8 cellular contexts compared by ENCODE assay signal in genomic region chrX:101550362-101550761, GRCh38. TPM values are rescaled to one million over a fixed set of nuclear protein-coding genes. Genes with fewer than 3 reads are reported as not detected.
DNase-seq lines count a peak whose midpoint lies in the region; TF ChIP-seq lines count a peak whose summit lies in the region.

Gene ARMCX1 (plus strand): TSS chrX:101550547. CDS start chrX:101552931, 2,384 bp downstream.

- TF ChIP-seq CTCF in brain (conservative IDR thresholded peaks at IDR 0.05) (no peak), hepatocyte (IDR thresholded peaks at IDR 0.05; ENCODE audit: poor library complexity) (no peak)

- H3K9me3 ChIP-seq in hepatocyte (ENCODE audit: low read depth), result no peaks in the 10 kb centered on the region
- no peaks in the 10 kb centered on the region for H3K9me3 ChIP-seq in trophoblast cell (ENCODE audit: insufficient read depth, low read depth, low read length)

- H3K27me3 ChIP-seq in hepatocyte, result no peaks in the 10 kb centered on the region
- no peaks in the 10 kb centered on the region for H3K27me3 ChIP-seq in trophoblast cell (ENCODE audit: insufficient read depth, low read length)

- no peaks in the 10 kb centered on the region for H3K79me2 ChIP-seq in hepatocyte
- peaks cover 5% of the 10 kb centered on the region for H3K79me2 ChIP-seq in trophoblast cell (ENCODE audit: control insufficient read depth, insufficient read depth, low read length, poor library complexity)

- H3K27ac ChIP-seq in hepatocyte (peak within 1 kb of the TSS; percentile 96), trophoblast cell (ENCODE audit: low read depth, low read length) (peak within 1 kb of the TSS; percentile 54)

- peak within 1 kb of the TSS; percentile 91 for H2BK5ac ChIP-seq in trophoblast cell (ENCODE audit: low read depth, low read length, poor library complexity)

- H3K36me3 Mint-ChIP-seq in brain, result peaks cover 23% of the 10 kb centered on the region

- peaks cover 0 to 9% (median 0%) of the 10 kb centered on the region in 5 experiments for H3K9me3 Mint-ChIP-seq in brain

- no peaks in the 10 kb centered on the region for H4K20me1 ChIP-seq in hepatocyte (ENCODE audit: insufficient read depth, poor library complexity, severe bottlenecking)

- peak within 1 kb of the TSS; percentile 88 to 97 (median 94) for H3K27ac Mint-ChIP-seq in brain

- H3K18ac ChIP-seq in trophoblast cell (ENCODE audit: low read length), result peak within 1 kb of the TSS; percentile 92

- peaks cover 8% of the 10 kb centered on the region for H3K79me1 ChIP-seq in trophoblast cell (ENCODE audit: low read length)

- H3K4me3 ChIP-seq in hepatocyte, result peak within 1 kb of the TSS; percentile 34
- peak within 1 kb of the TSS; percentile 70 for H3K4me3 ChIP-seq in trophoblast cell (ENCODE audit: low read depth, low read length)

- no peaks in the 10 kb centered on the region for H3K9me2 ChIP-seq in hepatocyte (replicated peaks; ENCODE audit: insufficient read depth)

- H3K4me1 ChIP-seq in hepatocyte (ENCODE audit: insufficient read depth), result peaks cover 6% of the 10 kb centered on the region
- peaks cover 0 to 2% of the 10 kb centered on the region in 2 experiments for H3K4me1 ChIP-seq in trophoblast cell (ENCODE audit: control insufficient read depth in 1 of 2, insufficient read depth in 2 of 2, low read length in 2 of 2)

- H3K14ac ChIP-seq in trophoblast cell (ENCODE audit: low read length), result peak within 1 kb of the TSS; percentile 85

- H4K91ac ChIP-seq in trophoblast cell (ENCODE audit: low read depth, low read length), result peak within 1 kb of the TSS; percentile 83

- peak within 1 kb of the TSS; percentile 81 to 93 (median 88) for H3K4me3 Mint-ChIP-seq in brain

- H3K27me3 Mint-ChIP-seq in brain, result peaks cover 3% of the 10 kb centered on the region

- H3K4ac ChIP-seq in trophoblast cell (ENCODE audit: low read depth, low read length), result peak within 1 kb of the TSS; percentile 83

- H3K4me2 ChIP-seq in hepatocyte (peak within 1 kb of the TSS; percentile 74), trophoblast cell (ENCODE audit: low read length) (peak within 1 kb of the TSS; percentile 75)

- H3K23ac ChIP-seq in trophoblast cell (ENCODE audit: low read length), result no peak within 1 kb of the TSS

- DNase-seq in activated CD4-positive, alpha-beta T cell treated with anti-CD3 and anti-CD28 coated beads for 48 hours, result peak; percentile 46
- no peak for DNase-seq in activated CD4-positive, alpha-beta T cell treated with anti-CD3 and anti-CD28 coated beads, Interleukin-2, amount 50 U/mL, for 1 hour
- DNase-seq in NOMO-1 (lab: John Stamatoyannopoulos, UW; ENCODE audit: unreplicated experiment in 2 of 2) (peak; percentile 5 to 27), hepatocyte (ENCODE audit: low spot score) (peak; percentile 81), trophoblast cell (peak; percentile 3 to 18), NCI-H345 (lab: John Stamatoyannopoulos, UW) (no peak)
- no peak for DNase-seq in activated effector memory CD4-positive, alpha-beta T cell treated with Interleukin-2 at 50 U/mL for 16 hours

- peak within 1 kb of the TSS; percentile 87 for H4K12ac ChIP-seq in trophoblast cell (ENCODE audit: low read depth, low read length)

- 52% methylated on average over 20 of the region's 20 CpGs for WGBS in hepatocyte (ENCODE audit: low lambda C conversion rate, missing lambda C conversion rate)
- no CpG with 5 or more reads among the region's 20 CpGs for WGBS in trophoblast cell (ENCODE audit: extremely low coverage, insufficient coverage, insufficient read length)

- H2AK5ac ChIP-seq in trophoblast cell (ENCODE audit: low read length), result peak within 1 kb of the TSS; percentile 37

- peaks cover 34% of the 10 kb centered on the region for H3K4me1 Mint-ChIP-seq in brain

- H2BK120ac ChIP-seq in trophoblast cell (ENCODE audit: insufficient read depth, low read length, poor library complexity), result peak within 1 kb of the TSS; percentile 43

- peak within 1 kb of the TSS; percentile 58 for H2BK12ac ChIP-seq in trophoblast cell (ENCODE audit: low read length)

- H4K8ac ChIP-seq in trophoblast cell (ENCODE audit: low read depth, low read length), result peak within 1 kb of the TSS; percentile 91

- H2AFZ ChIP-seq in hepatocyte (peak within 1 kb of the TSS; percentile 50), trophoblast cell (ENCODE audit: insufficient read depth, low read length, poor library complexity) (peak within 1 kb of the TSS; percentile 83)

- peak within 1 kb of the TSS; percentile 73 for H3K9ac ChIP-seq in trophoblast cell (ENCODE audit: low read length)

- H3K36me3 ChIP-seq in hepatocyte (replicated peaks; ENCODE audit: insufficient read depth, low read depth) (no peaks in the 10 kb centered on the region), trophoblast cell (ENCODE audit: control insufficient read depth in 1 of 2, insufficient read depth in 2 of 2, low read length in 2 of 2) (peaks cover 7 to 9% of the 10 kb centered on the region in 2 experiments)

RNA-seq across cellular contexts. Expression of gene ARMCX1, which starts in this region (rescaled TPM):
- polyA plus RNA-seq in brain (ENCODE audit: insufficient read depth, low read depth, low replicate concordance), result 31.2 TPM
- 53.1 and 62.4 TPM in 2 replicates for total RNA-seq in hepatocyte
- 35.2 and 41.5 TPM in 2 replicates for polyA plus RNA-seq in hepatocyte
- 16.6 and 17.9 TPM in 2 replicates for polyA plus RNA-seq in trophoblast cell (2013)

Comparison
In these comparisons a context has a peak if more than half of its experiments do, and no peak if none do; other contexts are left out.
1. DNase-seq: peak in activated CD4-positive, alpha-beta T cell treated with anti-CD3 and anti-CD28 coated beads for 48 hours (single experiment), NOMO-1 (2 of 2), hepatocyte (single experiment) and trophoblast cell (2 of 2); none in activated CD4-positive, alpha-beta T cell treated with anti-CD3 and anti-CD28 coated beads, Interleukin-2, amount 50 U/mL, for 1 hour (single experiment), activated effector memory CD4-positive, alpha-beta T cell treated with Interleukin-2 at 50 U/mL for 16 hours (single experiment) and NCI-H345 (single experiment).